Comparison of ENCODE assay signal across 26 cellular contexts in genomic region chr1:22111115-22111514, GRCh38. TPM values are rescaled to one million over a fixed set of nuclear protein-coding genes. Genes with fewer than 3 reads are reported as not detected.
DNase-seq lines count a peak whose midpoint lies in the region; ATAC-seq, FAIRE-seq and TF ChIP-seq lines count a peak whose summit lies in the region.
"Had no signal": no experiment of that assay in that cellular context is flagged by ENCODE, and none has a peak within 500 bp of the region (broad histone marks: within the 10 kb centered on the region; RNA-seq: fewer than 3 reads in every experiment).

No MANE protein-coding gene starts in this region.

- no peaks in the 10 kb centered on the region for H3K27me3 ChIP-seq in CD8-positive, alpha-beta memory T cell (ENCODE audit: insufficient read depth, low read length, poor library complexity, severe bottlenecking)
- H3K27me3 ChIP-seq: colonic mucosa, esophagus muscularis mucosa, foreskin keratinocyte, heart right ventricle, ovary, tibial nerve had no signal

- H3K36me3 ChIP-seq in CD8-positive, alpha-beta memory T cell (ENCODE audit: insufficient read depth, low read length), result peaks cover 35% of the 10 kb centered on the region
- H3K36me3 ChIP-seq: colonic mucosa, ovary had no signal

- ATAC-seq in activated CD8-positive, alpha-beta T cell treated with anti-CD3 and anti-CD28 coated beads, Interleukin-2, amount 10 ng/mL, durations not matched to agents 7 days and 5 days, result no peak
- no peak for ATAC-seq in activated CD8-positive, alpha-beta T cell treated with anti-CD3 and anti-CD28 coated beads for 36 hours
- no peak for ATAC-seq in effector memory CD8-positive, alpha-beta T cell (replicated peaks)
- ATAC-seq: foreskin keratinocyte, GM23338, WTC11 had no signal

- peaks cover 2% of the 10 kb centered on the region for H3K4me1 ChIP-seq in CD8-positive, alpha-beta memory T cell (ENCODE audit: insufficient read depth, low read length)
- H3K4me1 ChIP-seq: colonic mucosa had no signal

- CTCF ChIA-PET in activated CD8-positive, alpha-beta T cell treated with anti-CD3 and anti-CD28 coated beads, Interleukin-2, amount 10 ng/mL, durations not matched to agents 7 days and 5 days (lab: Charles Lee), result interaction anchor here (0.8 to 1.7 kb wide), 2 partner anchors 18 to 19 kb away, joined by 3 to 9 read pairs; no protein-coding TSS in a partner anchor
- CTCF ChIA-PET in activated CD8-positive, alpha-beta T cell treated with anti-CD3 and anti-CD28 coated beads for 36 hours (lab: Charles Lee), result interaction anchor here (1.5 kb wide), 1 partner anchor 17 kb away, joined by 3 read pairs; no protein-coding TSS in a partner anchor
- CTCF ChIA-PET in CD8-positive, alpha-beta memory T cell (lab: Charles Lee), result interaction anchor here (0.8 to 1.7 kb wide), 5 partner anchors 11 to 303 kb away, joined by 3 to 7 read pairs (median 3); no protein-coding TSS in a partner anchor

- no peaks in the 10 kb centered on the region for H3K27me3 Mint-ChIP-seq in activated CD8-positive, alpha-beta T cell treated with anti-CD3 and anti-CD28 coated beads, Interleukin-2, amount 10 ng/mL, durations not matched to agents 7 days and 5 days (ENCODE audit: low read depth)
- H3K27me3 Mint-ChIP-seq in activated CD8-positive, alpha-beta T cell treated with anti-CD3 and anti-CD28 coated beads for 36 hours, result no peaks in the 10 kb centered on the region
- H3K27me3 Mint-ChIP-seq in CD8-positive, alpha-beta memory T cell, result no peaks in the 10 kb centered on the region
- no peaks in the 10 kb centered on the region for H3K27me3 Mint-ChIP-seq in effector memory CD8-positive, alpha-beta T cell
- H3K27me3 Mint-ChIP-seq in neural crest cell (ENCODE audit: low read depth), result no peaks in the 10 kb centered on the region

- in situ Hi-C loops in KBM-7 (cut with MboI; ENCODE audit: low pct_unique_long_range_greater_than_20kb, low sequenced_read_pairs), result no loop called here

- TF ChIP-seq CTCF in activated CD8-positive, alpha-beta T cell treated with anti-CD3 and anti-CD28 coated beads for 36 hours (IDR thresholded peaks at IDR 0.05), result no peak
- no peak for TF ChIP-seq CTCF in neural crest cell (conservative IDR thresholded peaks at IDR 0.05)

- no peak overlapping the region for H3K4me3 ChIP-seq in CD8-positive, alpha-beta memory T cell (ENCODE audit: low read length)
- H3K4me3 ChIP-seq: colonic mucosa, esophagus muscularis mucosa, GM23338, heart right ventricle, ovary, PC-9, skin epidermis, tibial nerve had no signal

- H3K27ac Mint-ChIP-seq in activated CD8-positive, alpha-beta T cell treated with anti-CD3 and anti-CD28 coated beads, Interleukin-2, amount 10 ng/mL, durations not matched to agents 7 days and 5 days, result peak overlapping the region; percentile 46
- no peak overlapping the region for H3K27ac Mint-ChIP-seq in activated CD8-positive, alpha-beta T cell treated with anti-CD3 and anti-CD28 coated beads for 36 hours
- H3K27ac Mint-ChIP-seq in CD8-positive, alpha-beta memory T cell, result peak overlapping the region in 5 of 8 donors; percentile 42 to 85 (median 66)
- peak overlapping the region; percentile 68 to 82 for H3K27ac Mint-ChIP-seq in effector memory CD8-positive, alpha-beta T cell
- H3K27ac Mint-ChIP-seq in neural crest cell (ENCODE audit: unreplicated experiment), result peak overlapping the region; percentile 86
- H3K27ac Mint-ChIP-seq: GM23338, WTC11 had no signal

- FAIRE-seq in HTR-8/SVneo (lab: Jason Lieb, UNC), result no peak

- peak overlapping the region; percentile 32 for H3K27ac ChIP-seq in CD8-positive, alpha-beta memory T cell (ENCODE audit: low read depth, low read length)
- H3K27ac ChIP-seq: colonic mucosa, esophagus muscularis mucosa, foreskin keratinocyte, ovary, PC-9, tibial nerve had no signal

- H3K36me3 Mint-ChIP-seq in activated CD8-positive, alpha-beta T cell treated with anti-CD3 and anti-CD28 coated beads, Interleukin-2, amount 10 ng/mL, durations not matched to agents 7 days and 5 days (ENCODE audit: low read depth), result peaks cover 56% of the 10 kb centered on the region
- peaks cover 25% of the 10 kb centered on the region for H3K36me3 Mint-ChIP-seq in activated CD8-positive, alpha-beta T cell treated with anti-CD3 and anti-CD28 coated beads for 36 hours (ENCODE audit: low read depth)
- H3K36me3 Mint-ChIP-seq in CD8-positive, alpha-beta memory T cell, result peaks cover 4 to 76% (median 11%) of the 10 kb centered on the region in 3 donors
- peaks cover 33% of the 10 kb centered on the region for H3K36me3 Mint-ChIP-seq in effector memory CD8-positive, alpha-beta T cell (ENCODE audit: insufficient read depth)
- H3K36me3 Mint-ChIP-seq in neural crest cell (ENCODE audit: low read depth), result peaks cover 6% of the 10 kb centered on the region

- H3K9me3 Mint-ChIP-seq in activated CD8-positive, alpha-beta T cell treated with anti-CD3 and anti-CD28 coated beads, Interleukin-2, amount 10 ng/mL, durations not matched to agents 7 days and 5 days (ENCODE audit: insufficient read depth), result no peaks in the 10 kb centered on the region
- H3K9me3 Mint-ChIP-seq in activated CD8-positive, alpha-beta T cell treated with anti-CD3 and anti-CD28 coated beads for 36 hours, result no peaks in the 10 kb centered on the region
- H3K9me3 Mint-ChIP-seq in CD8-positive, alpha-beta memory T cell, result no peaks in the 10 kb centered on the region
- no peaks in the 10 kb centered on the region for H3K9me3 Mint-ChIP-seq in effector memory CD8-positive, alpha-beta T cell
- no peaks in the 10 kb centered on the region for H3K9me3 Mint-ChIP-seq in neural crest cell
- H3K9me3 Mint-ChIP-seq: GM23338, WTC11 had no signal

- peaks cover 19% of the 10 kb centered on the region for H3K4me1 Mint-ChIP-seq in activated CD8-positive, alpha-beta T cell treated with anti-CD3 and anti-CD28 coated beads, Interleukin-2, amount 10 ng/mL, durations not matched to agents 7 days and 5 days (ENCODE audit: low read depth)
- H3K4me1 Mint-ChIP-seq in activated CD8-positive, alpha-beta T cell treated with anti-CD3 and anti-CD28 coated beads for 36 hours (ENCODE audit: low read depth), result peaks cover 21% of the 10 kb centered on the region
- H3K4me1 Mint-ChIP-seq in CD8-positive, alpha-beta memory T cell, result peaks cover 43 to 68% (median 64%) of the 10 kb centered on the region in 3 donors
- H3K4me1 Mint-ChIP-seq in effector memory CD8-positive, alpha-beta T cell (ENCODE audit: low read depth in 2 of 2), result peaks cover 36 to 48% of the 10 kb centered on the region in 2 donors
- peaks cover 38% of the 10 kb centered on the region for H3K4me1 Mint-ChIP-seq in neural crest cell

- no peak for DNase-seq in activated CD8-positive, alpha-beta T cell treated with anti-CD3 and anti-CD28 coated beads, Interleukin-2, amount 10 ng/mL, durations not matched to agents 7 days and 5 days
- no peak for DNase-seq in activated CD8-positive, alpha-beta T cell treated with anti-CD3 and anti-CD28 coated beads for 36 hours
- no peak for DNase-seq in CD8-positive, alpha-beta memory T cell
- DNase-seq in effector memory CD8-positive, alpha-beta T cell, result no peak
- no peak for DNase-seq in neural crest cell (ENCODE audit: low read depth, low spot score)
- no peak for DNase-seq in HTR-8/SVneo (ENCODE audit: insufficient read length, low spot score)
- DNase-seq in NCI-H510A (lab: John Stamatoyannopoulos, UW), result no peak
- no peak for DNase-seq in KBM-7
- DNase-seq: activated CD4-positive, alpha-beta T cell treated with anti-CD3 and anti-CD28 coated beads, Interleukin-2, amount 50 U/mL, for 1 hour; activated CD8-positive, alpha-beta memory T cell treated with anti-CD3 and anti-CD28 coated beads, Interleukin-2, amount 50 U/mL, for 4 hours; activated gamma-delta T cell; colonic mucosa; foreskin keratinocyte; heart right ventricle; NCI-H526; NK-92 treated with Interleukin-12 subunit alpha and Interleukin-12 subunit beta, amount 100 ng/mL, for 24 hours; ovary; SHP77; T1000 had no signal

- POLR2A ChIA-PET in activated CD8-positive, alpha-beta T cell treated with anti-CD3 and anti-CD28 coated beads, Interleukin-2, amount 10 ng/mL, durations not matched to agents 7 days and 5 days (lab: Charles Lee), result no interaction called here
- POLR2A ChIA-PET in activated CD8-positive, alpha-beta T cell treated with anti-CD3 and anti-CD28 coated beads for 36 hours (lab: Charles Lee), result interaction anchor here (1.2 to 1.3 kb wide), 2 partner anchors 10 to 87 kb away, joined by 5 to 8 read pairs; no protein-coding TSS in a partner anchor
- POLR2A ChIA-PET in CD8-positive, alpha-beta memory T cell (lab: Charles Lee), result no interaction called here

- intact Hi-C loops in activated CD8-positive, alpha-beta T cell treated with anti-CD3 and anti-CD28 coated beads for 36 hours (cut with micrococcal nuclease), result no loop called here

- no peak overlapping the region for H3K4me3 Mint-ChIP-seq in activated CD8-positive, alpha-beta T cell treated with anti-CD3 and anti-CD28 coated beads, Interleukin-2, amount 10 ng/mL, durations not matched to agents 7 days and 5 days
- no peak overlapping the region for H3K4me3 Mint-ChIP-seq in activated CD8-positive, alpha-beta T cell treated with anti-CD3 and anti-CD28 coated beads for 36 hours
- H3K4me3 Mint-ChIP-seq in CD8-positive, alpha-beta memory T cell, result no peak overlapping the region
- no peak overlapping the region for H3K4me3 Mint-ChIP-seq in effector memory CD8-positive, alpha-beta T cell
- no peak overlapping the region for H3K4me3 Mint-ChIP-seq in neural crest cell
- H3K4me3 Mint-ChIP-seq: GM23338, WTC11 had no signal

- no peaks in the 10 kb centered on the region for H3K9me3 ChIP-seq in CD8-positive, alpha-beta memory T cell (ENCODE audit: low read length)
- H3K9me3 ChIP-seq: colonic mucosa, esophagus muscularis mucosa, heart right ventricle, ovary, tibial nerve had no signal

RNA-seq across cellular contexts. Expression of gene WNT4, which starts 31.8 kb away (rescaled TPM):
- not detected for total RNA-seq in activated CD8-positive, alpha-beta T cell treated with anti-CD3 and anti-CD28 coated beads, Interleukin-2, amount 10 ng/mL, durations not matched to agents 7 days and 5 days
- not detected for total RNA-seq in activated CD8-positive, alpha-beta T cell treated with anti-CD3 and anti-CD28 coated beads for 36 hours
- total RNA-seq in CD8-positive, alpha-beta memory T cell, result not detected
- polyA plus RNA-seq in CD8-positive, alpha-beta memory T cell, result 0.08 TPM
- 0.16 and 0.23 TPM in 2 replicates for total RNA-seq in neural crest cell
- total RNA-seq: LHCN-M2 had no signal

RNA-seq across cellular contexts. Expression of gene CDC42, which starts 58.6 kb away (rescaled TPM):
- total RNA-seq in activated CD8-positive, alpha-beta T cell treated with anti-CD3 and anti-CD28 coated beads, Interleukin-2, amount 10 ng/mL, durations not matched to agents 7 days and 5 days, result 100 to 1,000 TPM; 365 to 389 TPM
- total RNA-seq in activated CD8-positive, alpha-beta T cell treated with anti-CD3 and anti-CD28 coated beads for 36 hours, result 100 to 1,000 TPM; 292 to 310 TPM
- total RNA-seq in CD8-positive, alpha-beta memory T cell, result 100 to 1,000 TPM; 317 to 347 TPM
- polyA plus RNA-seq in CD8-positive, alpha-beta memory T cell, result 294 TPM
- total RNA-seq in neural crest cell, result 192 and 198 TPM in 2 replicates
